ENCODE assay signal across 8 cellular contexts in genomic region chr5:1523480-1523792, GRCh38. TPM values are rescaled to one million over a fixed set of nuclear protein-coding genes. Genes with fewer than 3 reads are reported as not detected.
DNase-seq lines count a peak whose midpoint lies in the region; ATAC-seq and TF ChIP-seq lines count a peak whose summit lies in the region.

No MANE protein-coding gene starts in this region.

- H3K4me3 ChIP-seq in BJ (ENCODE audit: low read depth, low read length) (peak overlapping the region; percentile 70), iPS-20b (ENCODE audit: low read length) (peak overlapping the region; percentile 92; the same call in 1 of the 2 replicates), tibial nerve (peak overlapping the region; percentile 59 to 85 (median 76))

- no peak for TF ChIP-seq POLR2A in tibial nerve (IDR thresholded peaks at IDR 0.05)

- H3K36me3 Mint-ChIP-seq in activated T-helper 2 cell treated with anti-CD3 and anti-CD28 coated beads, Interferon-gamma antibody, Interleukin-2, Interleukin-4, amounts not matched to agents 10 μg/mL and 5 μg/mL and 100 μg/mL, durations not matched to agents 14 hours and 24 hours and 36 hours (ENCODE audit: low read depth): peaks cover 24% of the 10 kb centered on the region

- intact Hi-C loops in activated T-helper 2 cell treated with anti-CD3 and anti-CD28 coated beads, Interferon-gamma antibody, Interleukin-2, Interleukin-4, amounts not matched to agents 10 μg/mL and 5 μg/mL and 100 μg/mL, durations not matched to agents 14 hours and 24 hours and 36 hours (cut with micrococcal nuclease): loop anchor here (2.0 to 10.0 kb wide), 2 partner anchors 13 to 121 kb away; no protein-coding TSS in a partner anchor

- H3K4me1 ChIP-seq in iPS-20b (ENCODE audit: insufficient read depth, low read length) (peaks cover 16% of the 10 kb centered on the region; the same call in 1 of the 2 replicates), tibial nerve (peaks cover 0 to 24% (median 15%) of the 10 kb centered on the region in 4 donors)

- H3K27me3 ChIP-seq in BJ (ENCODE audit: control insufficient read depth, insufficient read depth, low read length) (no peaks in the 10 kb centered on the region), iPS-20b (ENCODE audit: insufficient read depth, low read length) (no peaks in the 10 kb centered on the region), tibial nerve (no peaks in the 10 kb centered on the region)

- H3K27ac ChIP-seq in iPS-20b (ENCODE audit: low read length) (no peak overlapping the region), tibial nerve (peak overlapping the region in 1 of 4 donors; percentile 93)

- peaks cover 12% of the 10 kb centered on the region for H3K36me3 ChIP-seq in BJ (ENCODE audit: control insufficient read depth, insufficient read depth, low read length)
- peaks cover 31% of the 10 kb centered on the region for H3K36me3 ChIP-seq in iPS-20b (ENCODE audit: insufficient read depth, low read depth, low read length)
- peaks cover 0 to 20% (median 0%) of the 10 kb centered on the region in 3 donors for H3K36me3 ChIP-seq in tibial nerve

- no peak overlapping the region for H3K27ac Mint-ChIP-seq in activated T-helper 2 cell treated with anti-CD3 and anti-CD28 coated beads, Interferon-gamma antibody, Interleukin-2, Interleukin-4, amounts not matched to agents 10 μg/mL and 5 μg/mL and 100 μg/mL, durations not matched to agents 14 hours and 24 hours and 36 hours

- H3K9me3 Mint-ChIP-seq in activated T-helper 2 cell treated with anti-CD3 and anti-CD28 coated beads, Interferon-gamma antibody, Interleukin-2, Interleukin-4, amounts not matched to agents 10 μg/mL and 5 μg/mL and 100 μg/mL, durations not matched to agents 14 hours and 24 hours and 36 hours: no peaks in the 10 kb centered on the region

- no peak for DNase-seq in BJ (ENCODE audit: low read depth)
- DNase-seq in activated T-helper 2 cell treated with anti-CD3 and anti-CD28 coated beads, Interferon-gamma antibody, Interleukin-2, Interleukin-4, amounts not matched to agents 10 μg/mL and 5 μg/mL and 100 μg/mL, durations not matched to agents 14 hours and 24 hours and 36 hours (ENCODE audit: low spot score): no peak
- DNase-seq in tibial nerve (ENCODE audit: low spot score in 2 of 2): no peak
- DNase-seq in AML-193 (lab: John Stamatoyannopoulos, UW): no peak
- no peak for DNase-seq in HuH-7.5 (ENCODE audit: low spot score)

- WGBS in tibial nerve, 2 donors: 0 to 3% methylated on average over 13 to 20 of the region's 48 CpGs

- POLR2A ChIA-PET in BJ (lab: Charles Lee): interaction anchor here (0.6 kb wide), 1 partner anchor 54 kb away, joined by 3 read pairs; no protein-coding TSS in a partner anchor

- TF ChIP-seq EP300 in tibial nerve (IDR thresholded peaks at IDR 0.05): no peak

- H3K9me3 ChIP-seq in iPS-20b (ENCODE audit: insufficient read depth, low read depth, low read length) (no peaks in the 10 kb centered on the region), tibial nerve (no peaks in the 10 kb centered on the region)

- peak overlapping the region; percentile 79; the same call in 1 of the 2 replicates for H3K9ac ChIP-seq in iPS-20b (ENCODE audit: low read depth, low read length)

- peak overlapping the region; percentile 61 for H3K4me3 Mint-ChIP-seq in activated T-helper 2 cell treated with anti-CD3 and anti-CD28 coated beads, Interferon-gamma antibody, Interleukin-2, Interleukin-4, amounts not matched to agents 10 μg/mL and 5 μg/mL and 100 μg/mL, durations not matched to agents 14 hours and 24 hours and 36 hours (ENCODE audit: low read depth)

- ATAC-seq in GM19324 (IDR thresholded peaks at IDR 0.05; ENCODE audit: low FRiP score, unreplicated experiment) (peak; percentile 28), HG03175 (IDR thresholded peaks at IDR 0.05; ENCODE audit: unreplicated experiment) (peak; percentile 27)

- TF ChIP-seq CTCF in BJ (IDR thresholded peaks at IDR 0.05; ENCODE audit: insufficient read depth, low read depth, low read length): no peak
- no peak for TF ChIP-seq CTCF in tibial nerve (IDR thresholded peaks at IDR 0.05)

- CTCF ChIA-PET in BJ (lab: Yijun Ruan, JAX): interaction anchor here (1.2 to 1.4 kb wide), 2 partner anchors 12 to 121 kb away, joined by 4 read pairs; no protein-coding TSS in a partner anchor

- H3K4me1 Mint-ChIP-seq in activated T-helper 2 cell treated with anti-CD3 and anti-CD28 coated beads, Interferon-gamma antibody, Interleukin-2, Interleukin-4, amounts not matched to agents 10 μg/mL and 5 μg/mL and 100 μg/mL, durations not matched to agents 14 hours and 24 hours and 36 hours (ENCODE audit: low read depth): peaks cover 16% of the 10 kb centered on the region

- H3K27me3 Mint-ChIP-seq in activated T-helper 2 cell treated with anti-CD3 and anti-CD28 coated beads, Interferon-gamma antibody, Interleukin-2, Interleukin-4, amounts not matched to agents 10 μg/mL and 5 μg/mL and 100 μg/mL, durations not matched to agents 14 hours and 24 hours and 36 hours (ENCODE audit: low read depth): peaks cover 3% of the 10 kb centered on the region

RNA-seq across cellular contexts. Expression of gene LPCAT1, which starts 0.3 kb away (rescaled TPM):
- 14.2 and 14.3 TPM in 2 replicates for polyA plus RNA-seq in BJ (2011; rRNA removed)
- polyA minus RNA-seq in BJ (2011; rRNA and poly(A)+ RNA removed): 8.7 and 13.3 TPM in 2 replicates
- total RNA-seq in activated T-helper 2 cell treated with anti-CD3 and anti-CD28 coated beads, Interferon-gamma antibody, Interleukin-2, Interleukin-4, amounts not matched to agents 10 μg/mL and 5 μg/mL and 100 μg/mL, durations not matched to agents 14 hours and 24 hours and 36 hours: 78.4 and 79.0 TPM in 2 replicates
- total RNA-seq in tibial nerve: 10 to 100 TPM; 23.4 to 45.3 (median 26.8) TPM
